14 cellular contexts compared by ENCODE assay signal in genomic region chr1:109786531-109787021, GRCh38. TPM values are rescaled to one million over a fixed set of nuclear protein-coding genes. Genes with fewer than 3 reads are reported as not detected.
DNase-seq lines count a peak whose midpoint lies in the region; ATAC-seq, FAIRE-seq and TF ChIP-seq lines count a peak whose summit lies in the region.
"Had no signal": no experiment of that assay in that cellular context is flagged by ENCODE, and none has a peak within 500 bp of the region (broad histone marks: within the 10 kb centered on the region; RNA-seq: fewer than 3 reads in every experiment).

No MANE protein-coding gene starts in this region.

- H3K9me1 ChIP-seq in keratinocyte (ENCODE audit: control insufficient read depth, extremely low read depth, insufficient read depth, low read length) = no peaks in the 10 kb centered on the region

- H2AFZ ChIP-seq in mammary epithelial cell (ENCODE audit: low read depth, low read length) (no peak overlapping the region), keratinocyte (ENCODE audit: control insufficient read depth, low read length) (no peak overlapping the region)

- H3K4me1 Mint-ChIP-seq in MCF 10A (ENCODE audit: insufficient read depth, unreplicated experiment) = peaks cover 31% of the 10 kb centered on the region
- peaks cover 40% of the 10 kb centered on the region for H3K4me1 Mint-ChIP-seq in T-helper 2 cell treated with Interferon-gamma antibody and Interleukin-4, amounts not matched to agents 5 μg/mL and 100 μg/mL, for 36 hours (ENCODE audit: low read depth)

- intact Hi-C loops in MCF 10A (cut with micrococcal nuclease) (no loop called here), mammary epithelial cell (cut with micrococcal nuclease) (no loop called here), tibial artery (cut with DNase I; ENCODE audit: low total_unique reads) (no loop called here)

- H3K4me3 ChIP-seq in mammary epithelial cell (replicated peaks in 1 of 3; ENCODE audit: insufficient read depth in 1 of 3, low read depth in 2 of 3, low read length in 3 of 3) = no peak overlapping the region
- H3K4me3 ChIP-seq in keratinocyte (ENCODE audit: control insufficient read depth in 2 of 3, extremely low read depth in 1 of 3, insufficient read depth in 2 of 3, low read depth in 1 of 3, low read length in 3 of 3) = no peak overlapping the region
- H3K4me3 ChIP-seq in tibial artery = no peak overlapping the region
- H3K4me3 ChIP-seq: gastrocnemius medialis had no signal

- H3K4me3 Mint-ChIP-seq in MCF 10A (ENCODE audit: unreplicated experiment) = no peak overlapping the region
- no peak overlapping the region for H3K4me3 Mint-ChIP-seq in T-helper 2 cell treated with Interferon-gamma antibody and Interleukin-4, amounts not matched to agents 5 μg/mL and 100 μg/mL, for 36 hours

- in situ Hi-C loops in mammary epithelial cell (cut with MboI; ENCODE audit: low sequenced_read_pairs in 2 of 2) = loop anchor here in 1 of 2 donors (25.0 kb wide), 1 partner anchor 126 kb away; the partner anchor contains the start of gene CSF1

- peaks cover 29% of the 10 kb centered on the region for H3K4me1 ChIP-seq in mammary epithelial cell (ENCODE audit: insufficient read depth, low read length)
- peaks cover 25% of the 10 kb centered on the region for H3K4me1 ChIP-seq in keratinocyte (ENCODE audit: control insufficient read depth, extremely low read depth, insufficient read depth, low read length)
- H3K4me1 ChIP-seq in tibial artery = peaks cover 0 to 66% (median 44%) of the 10 kb centered on the region in 4 donors

- H3K9me3 ChIP-seq in mammary epithelial cell (replicated peaks; ENCODE audit: insufficient read depth, low read length) (no peaks in the 10 kb centered on the region), keratinocyte (ENCODE audit: control insufficient read depth, low read depth, low read length) (no peaks in the 10 kb centered on the region), tibial artery (no peaks in the 10 kb centered on the region)
- H3K9me3 ChIP-seq: gastrocnemius medialis had no signal

- no peaks in the 10 kb centered on the region for H4K20me1 ChIP-seq in mammary epithelial cell (ENCODE audit: insufficient read depth, low read length)
- no peaks in the 10 kb centered on the region for H4K20me1 ChIP-seq in keratinocyte (ENCODE audit: control insufficient read depth, extremely low read depth, insufficient read depth, low read length)

- DNase-seq in MCF 10A (ENCODE audit: unreplicated experiment) = peak; percentile 62
- DNase-seq in mammary epithelial cell = no peak
- DNase-seq in T-helper 2 cell treated with Interferon-gamma antibody and Interleukin-4, amounts not matched to agents 5 μg/mL and 100 μg/mL, for 36 hours (ENCODE audit: low spot score) = no peak
- no peak for DNase-seq in keratinocyte (ENCODE audit: low read depth, low spot score)
- DNase-seq in tibial artery = peak; percentile 16 to 57
- no peak for DNase-seq in SIG-M5 (lab: John Stamatoyannopoulos, UW)
- no peak for DNase-seq in effector CD8-positive, alpha-beta T cell (lab: John Stamatoyannopoulos, UW)
- DNase-seq: MV-4-11 had no signal

- H3K4me2 ChIP-seq in mammary epithelial cell (ENCODE audit: insufficient read depth, low read depth, low read length) (no peak overlapping the region), keratinocyte (ENCODE audit: control insufficient read depth, extremely low read depth, insufficient read depth, low read depth, low read length) (no peak overlapping the region)

- H3K79me2 ChIP-seq in mammary epithelial cell (ENCODE audit: insufficient read depth, low read length) = no peaks in the 10 kb centered on the region
- H3K79me2 ChIP-seq in keratinocyte (ENCODE audit: control insufficient read depth, insufficient read depth, low read length) = no peaks in the 10 kb centered on the region

- H3K9me3 Mint-ChIP-seq in MCF 10A (ENCODE audit: unreplicated experiment) = no peaks in the 10 kb centered on the region
- H3K9me3 Mint-ChIP-seq in T-helper 2 cell treated with Interferon-gamma antibody and Interleukin-4, amounts not matched to agents 5 μg/mL and 100 μg/mL, for 36 hours = peaks cover 3% of the 10 kb centered on the region

- CTCF ChIA-PET in MCF 10A (lab: Yijun Ruan, JAX) = interaction anchor here (0.7 to 25.8 kb wide), 4 partner anchors 9 to 421 kb away, joined by 3 to 969 read pairs (median 6); partner anchors contain the start of gene AHCYL1
- CTCF ChIA-PET in mammary epithelial cell (lab: Charles Lee; ENCODE audit: low non-redundant PET) = no interaction called here

- ATAC-seq in HG03565 (IDR thresholded peaks at IDR 0.05; ENCODE audit: unreplicated experiment) = no peak
- ATAC-seq: gastrocnemius medialis had no signal

- H3K36me3 ChIP-seq in mammary epithelial cell (ENCODE audit: insufficient read depth, low read length) (no peaks in the 10 kb centered on the region), keratinocyte (ENCODE audit: control insufficient read depth in 2 of 2, extremely low read depth in 1 of 2, insufficient read depth in 2 of 2, low read length in 2 of 2) (no peaks in the 10 kb centered on the region), tibial artery (no peaks in the 10 kb centered on the region)
- H3K36me3 ChIP-seq: gastrocnemius medialis had no signal

- H3K36me3 Mint-ChIP-seq in MCF 10A (ENCODE audit: insufficient read depth, unreplicated experiment) = no peaks in the 10 kb centered on the region
- no peaks in the 10 kb centered on the region for H3K36me3 Mint-ChIP-seq in T-helper 2 cell treated with Interferon-gamma antibody and Interleukin-4, amounts not matched to agents 5 μg/mL and 100 μg/mL, for 36 hours (ENCODE audit: low read depth)

- 98% methylated on average over 6 of the region's 6 CpGs for WGBS in mammary epithelial cell (ENCODE audit: low coverage, missing lambda C conversion rate)

- H3K27me3 ChIP-seq in mammary epithelial cell (ENCODE audit: insufficient read depth, low read length) (no peaks in the 10 kb centered on the region), keratinocyte (ENCODE audit: control insufficient read depth, extremely low read depth, insufficient read depth, low read length) (no peaks in the 10 kb centered on the region), tibial artery (no peaks in the 10 kb centered on the region)
- H3K27me3 ChIP-seq: gastrocnemius medialis had no signal

- no peak overlapping the region for H3K27ac ChIP-seq in mammary epithelial cell (ENCODE audit: insufficient read depth, low read depth, low read length)
- H3K27ac ChIP-seq in keratinocyte (ENCODE audit: control insufficient read depth, insufficient read depth, low read length) = peak overlapping the region; percentile 0
- no peak overlapping the region for H3K27ac ChIP-seq in tibial artery
- H3K27ac ChIP-seq: gastrocnemius medialis had no signal

- dilution Hi-C loops in mammary epithelial cell (cut with HindIII; ENCODE audit: low sequenced_read_pairs) = no loop called here
- dilution Hi-C loops in keratinocyte (cut with MboI; ENCODE audit: extremely low pct_ligation_motif_present, low sequenced_read_pairs) = no loop called here

- TF ChIP-seq CTCF in MCF 10A (IDR thresholded peaks at IDR 0.05; ENCODE audit: unreplicated experiment) (no peak), mammary epithelial cell (conservative IDR thresholded peaks at IDR 0.05 in 1 of 2, IDR thresholded peaks at IDR 0.05 in 1 of 2; ENCODE audit: extremely low read depth in 1 of 2, insufficient read depth in 1 of 2, low read depth in 1 of 2, low read length in 2 of 2) (no peak), keratinocyte (optimal IDR thresholded peaks at IDR 0.05 in 1 of 3, IDR thresholded peaks at IDR 0.05 in 1 of 3, conservative IDR thresholded peaks at IDR 0.05 in 1 of 3; ENCODE audit: extremely low read depth in 1 of 3, insufficient read depth in 2 of 3, low read length in 3 of 3) (no peak), tibial artery (IDR thresholded peaks at IDR 0.05) (no peak)

- BruUV-seq in MCF 10A (replicated peaks; lab: Mats Ljungman, UMichigan) = no TSS peak
- BruUV-seq in mammary epithelial cell (replicated peaks; lab: Mats Ljungman, UMichigan) = no TSS peak

- peak overlapping the region; percentile 36 for H3K27ac Mint-ChIP-seq in MCF 10A (ENCODE audit: low read depth, unreplicated experiment)
- H3K27ac Mint-ChIP-seq in T-helper 2 cell treated with Interferon-gamma antibody and Interleukin-4, amounts not matched to agents 5 μg/mL and 100 μg/mL, for 36 hours = peak overlapping the region; percentile 60

- no peak overlapping the region for H3K9ac ChIP-seq in mammary epithelial cell (ENCODE audit: insufficient read depth, low read length)
- H3K9ac ChIP-seq in keratinocyte (ENCODE audit: control insufficient read depth, extremely low read depth, insufficient read depth, low read length) = no peak overlapping the region

- FAIRE-seq in keratinocyte (lab: Jason Lieb, UNC) = no peak
- FAIRE-seq: TTC549 had no signal

- H3K27me3 Mint-ChIP-seq in MCF 10A (ENCODE audit: insufficient read depth, unreplicated experiment) = no peaks in the 10 kb centered on the region
- H3K27me3 Mint-ChIP-seq in T-helper 2 cell treated with Interferon-gamma antibody and Interleukin-4, amounts not matched to agents 5 μg/mL and 100 μg/mL, for 36 hours (ENCODE audit: low read depth) = no peaks in the 10 kb centered on the region

- POLR2A ChIA-PET in MCF 10A (lab: Yijun Ruan, JAX) = no interaction called here

RNA-seq across cellular contexts. Expression of gene EPS8L3, which starts 22.9 kb away (rescaled TPM):
- total RNA-seq in MCF 10A (2022) (not detected in 2 replicates), mammary epithelial cell (not detected)
- polyA plus RNA-seq in mammary epithelial cell (not detected), keratinocyte (not detected in 3 replicates)
- polyA minus RNA-seq in mammary epithelial cell (not detected), keratinocyte (not detected in 3 replicates)
- not detected for polyA plus RNA-seq in keratinocyte (2011; ENCODE audit: low read depth)
- not detected in 2 replicates for polyA plus RNA-seq in keratinocyte (2011; cell fraction: cytosol; rRNA removed)
- polyA plus RNA-seq in keratinocyte (2011; cell fraction: nucleus; rRNA removed) = not detected in 2 replicates
- not detected in 2 replicates for polyA plus RNA-seq in keratinocyte (2012; ENCODE audit: low replicate concordance)
- polyA minus RNA-seq in keratinocyte (2011; cell fraction: cytosol; rRNA and poly(A)+ RNA removed) = not detected
- not detected in 2 replicates for polyA minus RNA-seq in keratinocyte (2011; cell fraction: nucleus; rRNA and poly(A)+ RNA removed)
- total RNA-seq: lung microvascular endothelial cell, skeletal muscle tissue had no signal
- polyA plus RNA-seq: BJ had no signal

RNA-seq across cellular contexts. Expression of gene GSTM3, which starts 45.7 kb away (rescaled TPM):
- not detected in 2 replicates for total RNA-seq in MCF 10A (2022)
- 10 to 100 TPM; 17.5 to 20.7 TPM for total RNA-seq in mammary epithelial cell
- 5.4 TPM for polyA plus RNA-seq in mammary epithelial cell
- polyA minus RNA-seq in mammary epithelial cell = not detected
- 113 to 158 TPM (median 115 TPM) in 3 replicates for polyA plus RNA-seq in keratinocyte
- polyA plus RNA-seq in keratinocyte (2011; ENCODE audit: low read depth) = 25.8 TPM
- 148 and 175 TPM in 2 replicates for polyA plus RNA-seq in keratinocyte (2011; cell fraction: cytosol; rRNA removed)
- polyA plus RNA-seq in keratinocyte (2011; cell fraction: nucleus; rRNA removed) = 82.9 and 93.4 TPM in 2 replicates
- polyA plus RNA-seq in keratinocyte (2012; ENCODE audit: low replicate concordance) = 69.1 and 93.6 TPM in 2 replicates
- 24.2 to 76.2 TPM (median 58.1 TPM) in 3 replicates for polyA minus RNA-seq in keratinocyte
- 61.0 TPM for polyA minus RNA-seq in keratinocyte (2011; cell fraction: cytosol; rRNA and poly(A)+ RNA removed)
- polyA minus RNA-seq in keratinocyte (2011; cell fraction: nucleus; rRNA and poly(A)+ RNA removed) = 15.0 and 27.2 TPM in 2 replicates

Comparison
In these comparisons a context has a peak if more than half of its experiments do, and no peak if none do; other contexts are left out.
1. DNase-seq: peak in MCF 10A (single experiment) and tibial artery (2 of 2); none in mammary epithelial cell (single experiment), T-helper 2 cell treated with Interferon-gamma antibody and Interleukin-4, amounts not matched to agents 5 μg/mL and 100 μg/mL, for 36 hours (single experiment), keratinocyte (single experiment), SIG-M5 (single experiment) and effector CD8-positive, alpha-beta T cell (single experiment).
2. RNA of gene GSTM3, which starts 45.7 kb away (total RNA-seq): 17.5 to 20.7 TPM in mammary epithelial cell; not detected in MCF 10A; every median in the first group is over 10 times any median in the second.